Comparison of ENCODE assay signal across 8 cellular contexts in genomic region chr13:42970824-42971669, GRCh38. TPM values are rescaled to one million over a fixed set of nuclear protein-coding genes. Genes with fewer than 3 reads are reported as not detected.
DNase-seq lines count a peak whose midpoint lies in the region; ATAC-seq and TF ChIP-seq lines count a peak whose summit lies in the region.

No MANE protein-coding gene starts in this region.

- no peak overlapping the region for H2AFZ ChIP-seq in neural cell (ENCODE audit: low read depth, low read length)

- H4K20me1 ChIP-seq in neural cell (ENCODE audit: insufficient read depth): no peaks in the 10 kb centered on the region

- no peak overlapping the region for H3K9ac ChIP-seq in neural cell (ENCODE audit: low read length)

- H3K4me2 ChIP-seq in neural cell (ENCODE audit: low read length): no peak overlapping the region

- no peaks in the 10 kb centered on the region for H3K9me3 ChIP-seq in neural cell (ENCODE audit: low read length)

- H3F3A ChIP-seq in neural cell (ENCODE audit: insufficient read depth, low read length, poor library complexity, severe bottlenecking): no peaks in the 10 kb centered on the region

- ATAC-seq in HG03097 (IDR thresholded peaks at IDR 0.05; ENCODE audit: low FRiP score, unreplicated experiment): no peak

- no peak overlapping the region for H3K4me3 ChIP-seq in H7 (ENCODE audit: insufficient read depth, low read depth, low read length)
- no peak overlapping the region for H3K4me3 ChIP-seq in neural cell (ENCODE audit: low read length)

- TF ChIP-seq RAD21 in neural cell (conservative IDR thresholded peaks at IDR 0.05): peak; percentile 18

- peak; percentile 49 for TF ChIP-seq CTCF in neural cell (IDR thresholded peaks at IDR 0.05; ENCODE audit: poor library complexity, severe bottlenecking)

- peak; percentile 1 to 51 (median 43) for DNase-seq in NCI-H1417 (lab: John Stamatoyannopoulos, UW)
- DNase-seq in NCI-H1417 treated with DMSO at 0.1 percent for 48 hours (lab: John Stamatoyannopoulos, UW): no peak
- peak; percentile 74 for DNase-seq in H7
- DNase-seq in NCI-H1694 (lab: John Stamatoyannopoulos, UW): peak; percentile 2
- peak; percentile 34 for DNase-seq in activated CD4-positive, alpha-beta T cell treated with anti-CD3 and anti-CD28 coated beads, Interleukin-2, amount 50 U/mL, for 1 hour
- DNase-seq in fibroblast of gingiva (ENCODE audit: low read depth): peak; percentile 38

- no peak overlapping the region for H3K27ac ChIP-seq in neural cell (ENCODE audit: low read length)

- H3K27me3 ChIP-seq in H7 (ENCODE audit: control insufficient read depth, insufficient read depth, low read length): no peaks in the 10 kb centered on the region
- H3K27me3 ChIP-seq in neural cell (ENCODE audit: insufficient read depth, low read depth, low read length): no peaks in the 10 kb centered on the region

- no peaks in the 10 kb centered on the region for H3K9me2 ChIP-seq in neural cell (ENCODE audit: insufficient read depth, low read length)

- H3K36me3 ChIP-seq in H7 (replicated peaks; ENCODE audit: control insufficient read depth, insufficient read depth, low read length) (no peaks in the 10 kb centered on the region), neural cell (ENCODE audit: insufficient read depth, low read length) (no peaks in the 10 kb centered on the region)

- TF ChIP-seq EP300 in neural cell (conservative IDR thresholded peaks at IDR 0.05; ENCODE audit: poor library complexity, severe bottlenecking): no peak

- no peaks in the 10 kb centered on the region for H3K79me2 ChIP-seq in neural cell (replicated peaks; ENCODE audit: insufficient read depth, low read length)

TF ChIP-seq in neural cell, 6 proteins besides CTCF, POLR2A, EP300 and RAD21:
- TF ChIP-seq MXI1 (conservative IDR thresholded peaks at IDR 0.05; ENCODE audit: poor library complexity, severe bottlenecking): no peak
- TF ChIP-seq SMC3 (conservative IDR thresholded peaks at IDR 0.05; ENCODE audit: poor library complexity): no peak
- no peak for TF ChIP-seq TAF1 (IDR thresholded peaks at IDR 0.05; ENCODE audit: low read depth)
- no peak for TF ChIP-seq POLR2AphosphoS5 (IDR thresholded peaks at IDR 0.05)
- TF ChIP-seq, protein P1, sequence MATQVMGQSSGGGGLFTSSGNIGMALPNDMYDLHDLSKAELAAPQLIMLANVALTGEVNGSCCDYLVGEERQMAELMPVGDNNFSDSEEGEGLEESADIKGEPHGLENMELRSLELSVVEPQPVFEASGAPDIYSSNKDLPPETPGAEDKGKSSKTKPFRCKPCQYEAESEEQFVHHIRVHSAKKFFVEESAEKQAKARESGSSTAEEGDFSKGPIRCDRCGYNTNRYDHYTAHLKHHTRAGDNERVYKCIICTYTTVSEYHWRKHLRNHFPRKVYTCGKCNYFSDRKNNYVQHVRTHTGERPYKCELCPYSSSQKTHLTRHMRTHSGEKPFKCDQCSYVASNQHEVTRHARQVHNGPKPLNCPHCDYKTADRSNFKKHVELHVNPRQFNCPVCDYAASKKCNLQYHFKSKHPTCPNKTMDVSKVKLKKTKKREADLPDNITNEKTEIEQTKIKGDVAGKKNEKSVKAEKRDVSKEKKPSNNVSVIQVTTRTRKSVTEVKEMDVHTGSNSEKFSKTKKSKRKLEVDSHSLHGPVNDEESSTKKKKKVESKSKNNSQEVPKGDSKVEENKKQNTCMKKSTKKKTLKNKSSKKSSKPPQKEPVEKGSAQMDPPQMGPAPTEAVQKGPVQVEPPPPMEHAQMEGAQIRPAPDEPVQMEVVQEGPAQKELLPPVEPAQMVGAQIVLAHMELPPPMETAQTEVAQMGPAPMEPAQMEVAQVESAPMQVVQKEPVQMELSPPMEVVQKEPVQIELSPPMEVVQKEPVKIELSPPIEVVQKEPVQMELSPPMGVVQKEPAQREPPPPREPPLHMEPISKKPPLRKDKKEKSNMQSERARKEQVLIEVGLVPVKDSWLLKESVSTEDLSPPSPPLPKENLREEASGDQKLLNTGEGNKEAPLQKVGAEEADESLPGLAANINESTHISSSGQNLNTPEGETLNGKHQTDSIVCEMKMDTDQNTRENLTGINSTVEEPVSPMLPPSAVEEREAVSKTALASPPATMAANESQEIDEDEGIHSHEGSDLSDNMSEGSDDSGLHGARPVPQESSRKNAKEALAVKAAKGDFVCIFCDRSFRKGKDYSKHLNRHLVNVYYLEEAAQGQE (IDR thresholded peaks at IDR 0.05; ENCODE audit: borderline replicate concordance): no peak
- TF ChIP-seq EZH2 (IDR thresholded peaks at IDR 0.05; ENCODE audit: borderline replicate concordance, insufficient read depth, low read length, poor library complexity, severe bottlenecking): no peak

RNA-seq across cellular contexts. Expression of gene EPSTI1, which starts 21.0 kb away (rescaled TPM):
- 1.1 and 1.3 TPM in 2 replicates for total RNA-seq in H7 (2014; rRNA removed; shearing (Covaris generic))
- not detected in 2 replicates for polyA plus RNA-seq in neural cell
- not detected in 2 replicates for polyA minus RNA-seq in neural cell

RNA-seq across cellular contexts. Expression of gene DNAJC15, which starts 52.3 kb away (rescaled TPM):
- total RNA-seq in H7 (2014; rRNA removed; shearing (Covaris generic)): 0.33 and 0.45 TPM in 2 replicates
- polyA plus RNA-seq in neural cell: 0.40 and 0.84 TPM in 2 replicates
- 0.73 and 0.93 TPM in 2 replicates for polyA minus RNA-seq in neural cell
